Comparison of ENCODE assay signal across 1 cellular context in the genomic region with DNA sequence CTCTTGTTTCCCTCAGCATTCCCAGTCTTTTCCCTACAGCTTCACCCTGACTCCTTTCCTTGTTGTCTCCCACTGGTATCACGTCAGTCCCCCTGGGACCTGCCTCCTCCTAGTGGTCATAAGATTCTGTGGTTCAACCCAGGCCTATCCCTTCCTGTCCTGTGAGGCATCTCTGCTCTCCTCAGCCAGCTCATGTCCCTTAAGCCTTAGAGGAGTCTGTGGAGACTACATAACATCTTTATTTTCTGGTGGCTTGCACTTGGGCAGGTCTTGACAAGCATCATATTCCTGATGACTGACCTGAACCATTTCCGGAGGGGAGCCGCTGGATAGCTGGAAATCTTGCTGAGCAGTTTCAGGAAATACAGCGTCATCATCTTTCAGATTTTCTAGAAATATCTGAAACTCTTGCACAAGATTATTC.
TF ChIP-seq lines count a peak whose summit lies in the region.

No MANE protein-coding gene starts in this region.

TF ChIP-seq in K562, 482 proteins besides CTCF, POLR2A, EP300 and RAD21:
- TF ChIP-seq ZBTB12 (CRISPR knock-in tag; IDR thresholded peaks at IDR 0.05) (no peak), CGGBP1 (CRISPR knock-in tag; IDR thresholded peaks at IDR 0.05) (no peak), ZNF444 (CRISPR knock-in tag; IDR thresholded peaks at IDR 0.05) (no peak), ARNT (IDR thresholded peaks at IDR 0.05) (no peak), HMG20B (CRISPR knock-in tag; IDR thresholded peaks at IDR 0.05) (no peak)
- TF ChIP-seq, protein P1, sequence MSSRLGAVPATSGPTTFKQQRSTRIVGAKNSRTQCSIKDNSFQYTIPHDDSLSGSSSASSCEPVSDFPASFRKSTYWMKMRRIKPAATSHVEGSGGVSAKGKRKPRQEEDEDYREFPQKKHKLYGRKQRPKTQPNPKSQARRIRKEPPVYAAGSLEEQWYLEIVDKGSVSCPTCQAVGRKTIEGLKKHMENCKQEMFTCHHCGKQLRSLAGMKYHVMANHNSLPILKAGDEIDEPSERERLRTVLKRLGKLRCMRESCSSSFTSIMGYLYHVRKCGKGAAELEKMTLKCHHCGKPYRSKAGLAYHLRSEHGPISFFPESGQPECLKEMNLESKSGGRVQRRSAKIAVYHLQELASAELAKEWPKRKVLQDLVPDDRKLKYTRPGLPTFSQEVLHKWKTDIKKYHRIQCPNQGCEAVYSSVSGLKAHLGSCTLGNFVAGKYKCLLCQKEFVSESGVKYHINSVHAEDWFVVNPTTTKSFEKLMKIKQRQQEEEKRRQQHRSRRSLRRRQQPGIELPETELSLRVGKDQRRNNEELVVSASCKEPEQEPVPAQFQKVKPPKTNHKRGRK (tag; IDR thresholded peaks at IDR 0.05) = no peak
- TF ChIP-seq, protein P2, sequence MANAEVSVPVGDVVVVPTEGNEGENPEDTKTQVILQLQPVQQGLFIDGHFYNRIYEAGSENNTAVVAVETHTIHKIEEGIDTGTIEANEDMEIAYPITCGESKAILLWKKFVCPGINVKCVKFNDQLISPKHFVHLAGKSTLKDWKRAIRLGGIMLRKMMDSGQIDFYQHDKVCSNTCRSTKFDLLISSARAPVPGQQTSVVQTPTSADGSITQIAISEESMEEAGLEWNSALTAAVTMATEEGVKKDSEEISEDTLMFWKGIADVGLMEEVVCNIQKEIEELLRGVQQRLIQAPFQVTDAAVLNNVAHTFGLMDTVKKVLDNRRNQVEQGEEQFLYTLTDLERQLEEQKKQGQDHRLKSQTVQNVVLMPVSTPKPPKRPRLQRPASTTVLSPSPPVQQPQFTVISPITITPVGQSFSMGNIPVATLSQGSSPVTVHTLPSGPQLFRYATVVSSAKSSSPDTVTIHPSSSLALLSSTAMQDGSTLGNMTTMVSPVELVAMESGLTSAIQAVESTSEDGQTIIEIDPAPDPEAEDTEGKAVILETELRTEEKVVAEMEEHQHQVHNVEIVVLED (CRISPR knock-in tag; IDR thresholded peaks at IDR 0.05) = no peak
